ENCODE assay signal across 12 cellular contexts in genomic region chr11:12243511-12243910, GRCh38.
DNase-seq lines count a peak whose midpoint lies in the region; FAIRE-seq and TF ChIP-seq lines count a peak whose summit lies in the region.
"Had no signal": no experiment of that assay in that cellular context is flagged by ENCODE, and none has a peak within 500 bp of the region (broad histone marks: within the 10 kb centered on the region; RNA-seq: fewer than 3 reads in every experiment).

No MANE protein-coding gene starts in this region.

- H3K79me1 ChIP-seq in mesenchymal stem cell (replicated peaks; ENCODE audit: low read length, poor library complexity, severe bottlenecking): peaks cover 20% of the 10 kb centered on the region

- no peak for DNase-seq in activated CD4-positive, alpha-beta T cell treated with anti-CD3 and anti-CD28 coated beads, Interleukin-2, amount 10 ng/mL, durations not matched to agents 7 days and 5 days
- no peak for DNase-seq in activated CD4-positive, alpha-beta T cell treated with anti-CD3 and anti-CD28 coated beads for 4 hours
- DNase-seq in NCI-H345 (lab: John Stamatoyannopoulos, UW): peak; percentile 87
- DNase-seq in superior temporal gyrus (ENCODE audit: extremely low spot score): peak; percentile 58
- DNase-seq in mesenchymal stem cell: no peak
- DNase-seq in RCC 7860 (ENCODE audit: low spot score): no peak
- DNase-seq in Calu3: no peak
- DNase-seq: ACHN; NCI-H1930; stimulated activated CD4-positive, alpha-beta T cell treated with anti-CD3 and anti-CD28 coated beads, Interleukin-4, amount 100 ng/mL, for 24 hours had no signal

- H3K27me3 ChIP-seq in mesenchymal stem cell (ENCODE audit: control insufficient read depth in 1 of 2, insufficient read depth in 1 of 2, low read length in 2 of 2): no peaks in the 10 kb centered on the region

- 96% methylated on average over 6 of the region's 6 CpGs for WGBS in mesenchymal stem cell

- H3K27ac ChIP-seq in mesenchymal stem cell (ENCODE audit: low read length, poor library complexity, severe bottlenecking): no peak overlapping the region

- TF ChIP-seq CTCF in brain (conservative IDR thresholded peaks at IDR 0.05): no peak
- no peak for TF ChIP-seq CTCF in Calu3 (IDR thresholded peaks at IDR 0.05; ENCODE audit: unreplicated experiment)

- H2BK12ac ChIP-seq in mesenchymal stem cell (ENCODE audit: low read length in 2 of 2): no peak overlapping the region

- peak overlapping the region; percentile 42 for H3K27ac Mint-ChIP-seq in activated CD4-positive, alpha-beta T cell treated with anti-CD3 and anti-CD28 coated beads, Interleukin-2, amount 10 ng/mL, durations not matched to agents 7 days and 5 days
- H3K27ac Mint-ChIP-seq in brain (peak overlapping the region in 4 of 5 experiments; percentile 64 to 95 (median 74)), Calu3 (ENCODE audit: unreplicated experiment) (no peak overlapping the region)

- peaks cover 33% of the 10 kb centered on the region for H3K4me1 Mint-ChIP-seq in activated CD4-positive, alpha-beta T cell treated with anti-CD3 and anti-CD28 coated beads, Interleukin-2, amount 10 ng/mL, durations not matched to agents 7 days and 5 days
- peaks cover 56% of the 10 kb centered on the region for H3K4me1 Mint-ChIP-seq in brain
- H3K4me1 Mint-ChIP-seq in Calu3 (ENCODE audit: low read depth, unreplicated experiment): peaks cover 42% of the 10 kb centered on the region

- no peak overlapping the region for H2BK15ac ChIP-seq in mesenchymal stem cell (ENCODE audit: low read depth, poor library complexity, severe bottlenecking)

- no peak overlapping the region for H4K91ac ChIP-seq in mesenchymal stem cell (ENCODE audit: low read length)

- no peak overlapping the region for H3K4me2 ChIP-seq in mesenchymal stem cell (ENCODE audit: low read length, poor library complexity, severe bottlenecking)

- H3K36me3 Mint-ChIP-seq in activated CD4-positive, alpha-beta T cell treated with anti-CD3 and anti-CD28 coated beads, Interleukin-2, amount 10 ng/mL, durations not matched to agents 7 days and 5 days (ENCODE audit: low read depth): peaks cover 19% of the 10 kb centered on the region
- H3K36me3 Mint-ChIP-seq in brain (no peaks in the 10 kb centered on the region), Calu3 (ENCODE audit: insufficient read depth, unreplicated experiment) (peaks cover 68% of the 10 kb centered on the region)

- H3K14ac ChIP-seq in mesenchymal stem cell (ENCODE audit: low read length in 2 of 2): no peak overlapping the region

- H3K36me3 ChIP-seq in mesenchymal stem cell (ENCODE audit: control insufficient read depth in 1 of 2, insufficient read depth in 2 of 2, low read depth in 1 of 2, low read length in 2 of 2): peaks cover 30 to 66% of the 10 kb centered on the region in 2 experiments

- FAIRE-seq in RCC 7860 (lab: Jason Lieb, UNC): no peak
- FAIRE-seq: G401.6 had no signal

- H3K9ac ChIP-seq in mesenchymal stem cell (ENCODE audit: low read length): no peak overlapping the region

- H3K23ac ChIP-seq in mesenchymal stem cell (ENCODE audit: low read length in 2 of 2): no peak overlapping the region

- H3K4me3 Mint-ChIP-seq in activated CD4-positive, alpha-beta T cell treated with anti-CD3 and anti-CD28 coated beads, Interleukin-2, amount 10 ng/mL, durations not matched to agents 7 days and 5 days: no peak overlapping the region
- H3K4me3 Mint-ChIP-seq in brain (peak overlapping the region in 2 of 5 experiments; percentile 9 to 10), Calu3 (ENCODE audit: low read depth, unreplicated experiment) (no peak overlapping the region)

- H2BK5ac ChIP-seq in mesenchymal stem cell (ENCODE audit: low read depth, low read length, poor library complexity, severe bottlenecking): no peak overlapping the region

- no peaks in the 10 kb centered on the region for H3K9me3 Mint-ChIP-seq in activated CD4-positive, alpha-beta T cell treated with anti-CD3 and anti-CD28 coated beads, Interleukin-2, amount 10 ng/mL, durations not matched to agents 7 days and 5 days
- H3K9me3 Mint-ChIP-seq in brain (no peaks in the 10 kb centered on the region), Calu3 (ENCODE audit: low read depth, unreplicated experiment) (no peaks in the 10 kb centered on the region)

- no peaks in the 10 kb centered on the region for H3K27me3 Mint-ChIP-seq in activated CD4-positive, alpha-beta T cell treated with anti-CD3 and anti-CD28 coated beads, Interleukin-2, amount 10 ng/mL, durations not matched to agents 7 days and 5 days
- peaks cover 3% of the 10 kb centered on the region for H3K27me3 Mint-ChIP-seq in brain
- H3K27me3 Mint-ChIP-seq in Calu3 (ENCODE audit: unreplicated experiment): no peaks in the 10 kb centered on the region

- no peak overlapping the region for H2AK5ac ChIP-seq in mesenchymal stem cell (ENCODE audit: low read length, severe bottlenecking)

- no peak overlapping the region for H4K8ac ChIP-seq in mesenchymal stem cell (ENCODE audit: low read length)

- H3K4me1 ChIP-seq in mesenchymal stem cell (ENCODE audit: control insufficient read depth, insufficient read depth, low read depth, low read length): peaks cover 10% of the 10 kb centered on the region

- H2BK120ac ChIP-seq in mesenchymal stem cell (ENCODE audit: low read depth, low read length): no peak overlapping the region

- CTCF ChIA-PET in activated CD4-positive, alpha-beta T cell treated with anti-CD3 and anti-CD28 coated beads, Interleukin-2, amount 10 ng/mL, durations not matched to agents 7 days and 5 days (lab: Charles Lee): interaction anchor here (0.9 to 2.1 kb wide), 3 partner anchors 37 to 156 kb away, joined by 3 to 5 read pairs (median 3); no protein-coding TSS in a partner anchor
- CTCF ChIA-PET in Calu3 (lab: Charles Lee): no interaction called here

- no peaks in the 10 kb centered on the region for H3K9me3 ChIP-seq in mesenchymal stem cell (ENCODE audit: control insufficient read depth, low read length)

- H2AFZ ChIP-seq in mesenchymal stem cell (ENCODE audit: low read depth, low read length): no peak overlapping the region

- intact Hi-C loops in Calu3 (cut with micrococcal nuclease; ENCODE audit: unreplicated experiment): no loop called here

- H3K18ac ChIP-seq in mesenchymal stem cell (ENCODE audit: low read depth in 1 of 2, low read length in 2 of 2): no peak overlapping the region

- H3K4ac ChIP-seq in mesenchymal stem cell (ENCODE audit: low read depth in 1 of 2, low read length in 2 of 2): no peak overlapping the region

- BruUV-seq in Calu3 (replicated peaks; lab: Mats Ljungman, UMichigan): no TSS peak

- POLR2A ChIA-PET in activated CD4-positive, alpha-beta T cell treated with anti-CD3 and anti-CD28 coated beads, Interleukin-2, amount 10 ng/mL, durations not matched to agents 7 days and 5 days (lab: Charles Lee): no interaction called here

- no peak overlapping the region for H3K4me3 ChIP-seq in mesenchymal stem cell (ENCODE audit: insufficient read depth in 1 of 2, low read depth in 1 of 2, low read length in 2 of 2)

Comparison
In these comparisons a context has a peak if more than half of its experiments do, and no peak if none do; other contexts are left out.
1. DNase-seq: peak in NCI-H345 (single experiment) and superior temporal gyrus (single experiment); none in activated CD4-positive, alpha-beta T cell treated with anti-CD3 and anti-CD28 coated beads, Interleukin-2, amount 10 ng/mL, durations not matched to agents 7 days and 5 days (single experiment), activated CD4-positive, alpha-beta T cell treated with anti-CD3 and anti-CD28 coated beads for 4 hours (0 of 2), mesenchymal stem cell (single experiment), RCC 7860 (single experiment) and Calu3 (single experiment).